In genomic region chr15:83082730-83083386, GRCh38 we compare ENCODE assay signal across 22 cellular contexts. TPM values are rescaled to one million over a fixed set of nuclear protein-coding genes. Genes with fewer than 3 reads are reported as not detected.
DNase-seq lines count a peak whose midpoint lies in the region; ATAC-seq, FAIRE-seq and TF ChIP-seq lines count a peak whose summit lies in the region.
"Had no signal": no experiment of that assay in that cellular context is flagged by ENCODE, and none has a peak within 500 bp of the region (broad histone marks: within the 10 kb centered on the region; RNA-seq: fewer than 3 reads in every experiment).

No MANE protein-coding gene starts in this region.

- H3K27me3 Mint-ChIP-seq in MCF 10A (ENCODE audit: insufficient read depth, unreplicated experiment), result peaks cover 50% of the 10 kb centered on the region

- H4K91ac ChIP-seq in neuronal stem cell (ENCODE audit: low read depth, low read length, poor library complexity), result no peak overlapping the region

- TF ChIP-seq POLR2A in K562 (conservative IDR thresholded peaks at IDR 0.05), result no peak
- TF ChIP-seq POLR2A in gastrocnemius medialis (IDR thresholded peaks at IDR 0.05), result no peak

- no peaks in the 10 kb centered on the region for H3K79me2 ChIP-seq in K562 (ENCODE audit: control insufficient read depth, insufficient read depth, low read length)

- no peaks in the 10 kb centered on the region for H3K36me3 ChIP-seq in K562 (ENCODE audit: control insufficient read depth, insufficient read depth, low read length)
- no peaks in the 10 kb centered on the region for H3K36me3 ChIP-seq in neuronal stem cell (replicated peaks in 1 of 2; ENCODE audit: control insufficient read depth in 2 of 2, insufficient read depth in 2 of 2, low read length in 2 of 2)
- H3K36me3 ChIP-seq in gastrocnemius medialis, result no peaks in the 10 kb centered on the region
- H3K36me3 ChIP-seq: BE2C had no signal

- in situ Hi-C loops in K562 (cut with MboI), result no loop called here
- in situ Hi-C loops in gastrocnemius medialis (cut with MboI; ENCODE audit: low sequenced_read_pairs in 4 of 4), result no loop called here
- in situ Hi-C loops in KBM-7 (cut with MboI; ENCODE audit: low pct_unique_long_range_greater_than_20kb, low sequenced_read_pairs), result no loop called here

- peak overlapping the region; percentile 17; the same call in 1 of the 2 replicates for H2AFZ ChIP-seq in K562 (ENCODE audit: low read depth, low read length)
- H2AFZ ChIP-seq in neuronal stem cell (ENCODE audit: low read length), result no peak overlapping the region

- H3K4me3 ChIP-seq in K562 (no peak overlapping the region), neuronal stem cell (ENCODE audit: low read length in 2 of 2) (no peak overlapping the region), gastrocnemius medialis (no peak overlapping the region)
- H3K4me3 ChIP-seq: GM12878 had no signal

- WGBS in K562 (ENCODE audit: insufficient coverage, low coverage, missing lambda C conversion rate), result 6% methylated on average over 5 of the region's 5 CpGs
- WGBS in neuronal stem cell (ENCODE audit: extremely low coverage in 2 of 2, insufficient read length in 2 of 2, insufficient replicate concordance in 1 of 2), 2 donors, result no CpG with 5 or more reads among the region's 5 CpGs

- no TSS peak for BruUV-seq in K562 (replicated peaks; lab: Mats Ljungman, UMichigan)
- no TSS peak for BruUV-seq in MCF 10A (replicated peaks; lab: Mats Ljungman, UMichigan)

- DNase-seq in K562 (ENCODE audit: extremely low read depth in 1 of 4, low spot score in 3 of 4), result peak in 2 of 4 experiments; percentile 37 to 47
- DNase-seq in neuronal stem cell (ENCODE audit: low spot score), result no peak
- DNase-seq in gastrocnemius medialis, result peak in 1 of 2 donors; percentile 78
- DNase-seq in MCF 10A (ENCODE audit: unreplicated experiment), result no peak
- no peak for DNase-seq in cerebellum (ENCODE audit: low spot score)
- no peak for DNase-seq in KBM-7
- DNase-seq: ACHN; BE2C; C1 segment of cervical spinal cord; CD4-positive, CD25-positive, alpha-beta regulatory T cell; CD8-positive, alpha-beta memory T cell; COR-L47; DMS 273 treated with DMSO at 0.1 percent for 48 hours; DMS53; DND-41; EL; HCEC 1CT had no signal

- H3K36me3 Mint-ChIP-seq in MCF 10A (ENCODE audit: insufficient read depth, unreplicated experiment), result no peaks in the 10 kb centered on the region
- H3K36me3 Mint-ChIP-seq: CD4-positive, CD25-positive, alpha-beta regulatory T cell; CD8-positive, alpha-beta memory T cell had no signal

- H3K4me2 ChIP-seq in K562 (ENCODE audit: insufficient read depth, low read length) (peak overlapping the region; percentile 43), neuronal stem cell (ENCODE audit: insufficient read depth, low read length, poor library complexity, severe bottlenecking) (no peak overlapping the region)

- H3K27me3 ChIP-seq in K562 (ENCODE audit: control insufficient read depth in 2 of 2, insufficient read depth in 2 of 2, low read length in 2 of 2), result peaks cover 2 to 8% of the 10 kb centered on the region in 2 experiments; a peak in 3 of 5 replicates
- peaks cover 0 to 11% (median 0%) of the 10 kb centered on the region in 3 experiments for H3K27me3 ChIP-seq in neuronal stem cell (ENCODE audit: control insufficient read depth in 3 of 3, insufficient read depth in 3 of 3, low read depth in 1 of 3, low read length in 3 of 3)
- H3K27me3 ChIP-seq in gastrocnemius medialis, result no peaks in the 10 kb centered on the region

- H3K9me3 ChIP-seq in K562 (replicated peaks; ENCODE audit: control insufficient read depth, insufficient read depth, low read depth, low read length), result no peaks in the 10 kb centered on the region
- no peaks in the 10 kb centered on the region for H3K9me3 ChIP-seq in neuronal stem cell (replicated peaks in 1 of 2; ENCODE audit: control insufficient read depth in 2 of 2, insufficient read depth in 1 of 2, low read depth in 1 of 2, low read length in 2 of 2)
- H3K9me3 ChIP-seq in gastrocnemius medialis, result no peaks in the 10 kb centered on the region
- H3K9me3 ChIP-seq: BE2C had no signal

- H2BK120ac ChIP-seq in neuronal stem cell (ENCODE audit: low read depth, low read length), result no peak overlapping the region

- no peak overlapping the region for H3K27ac ChIP-seq in K562 (ENCODE audit: extremely low read depth, low read depth, low read length)
- no peak overlapping the region for H3K27ac ChIP-seq in neuronal stem cell (replicated peaks; ENCODE audit: low read length)
- H3K27ac ChIP-seq in gastrocnemius medialis, result peak overlapping the region; percentile 68 to 83 (median 78)

- H2BK5ac ChIP-seq in neuronal stem cell (ENCODE audit: low read length), result peak overlapping the region; percentile 82

- no peak overlapping the region for H2BK12ac ChIP-seq in neuronal stem cell (ENCODE audit: low read length)

- H3K4me1 Mint-ChIP-seq in MCF 10A (ENCODE audit: insufficient read depth, unreplicated experiment), result no peaks in the 10 kb centered on the region
- H3K4me1 Mint-ChIP-seq: CD4-positive, CD25-positive, alpha-beta regulatory T cell had no signal

- no peak overlapping the region for H4K8ac ChIP-seq in neuronal stem cell (ENCODE audit: low read depth, low read length)

- H3K9me1 ChIP-seq in K562 (ENCODE audit: control insufficient read depth, insufficient read depth, low read length), result no peaks in the 10 kb centered on the region

- no peak overlapping the region for H3K23ac ChIP-seq in neuronal stem cell (ENCODE audit: low read depth, low read length, poor library complexity)

- no peak overlapping the region for H3K14ac ChIP-seq in neuronal stem cell (ENCODE audit: low read length)

- peaks cover 5 to 17% of the 10 kb centered on the region in 2 experiments for H3K4me1 ChIP-seq in K562 (replicated peaks in 1 of 2; ENCODE audit: control insufficient read depth in 2 of 2, insufficient read depth in 2 of 2, low read length in 2 of 2)
- no peaks in the 10 kb centered on the region for H3K4me1 ChIP-seq in neuronal stem cell (ENCODE audit: control insufficient read depth in 2 of 2, insufficient read depth in 1 of 2, low read depth in 1 of 2, low read length in 2 of 2)
- H3K4me1 ChIP-seq in gastrocnemius medialis, result peaks cover 20 to 38% of the 10 kb centered on the region in 2 donors
- H3K4me1 ChIP-seq: BE2C had no signal

- H2BK15ac ChIP-seq in neuronal stem cell (ENCODE audit: low read length), result no peak overlapping the region

- intact Hi-C loops in K562 (cut with micrococcal nuclease) (no loop called here), gastrocnemius medialis (cut with DNase I; ENCODE audit: low total_unique reads) (no loop called here), MCF 10A (cut with micrococcal nuclease) (no loop called here)

- ATAC-seq in K562 (peak; percentile 58), gastrocnemius medialis (peak; percentile 50 to 67)
- ATAC-seq: GM12878 had no signal

- no peaks in the 10 kb centered on the region for H3K79me1 ChIP-seq in neuronal stem cell (ENCODE audit: low read depth, low read length)

- H3K27ac Mint-ChIP-seq in MCF 10A (ENCODE audit: low read depth, unreplicated experiment), result no peak overlapping the region
- H3K27ac Mint-ChIP-seq: CD4-positive, CD25-positive, alpha-beta regulatory T cell; CD8-positive, alpha-beta memory T cell had no signal

- FAIRE-seq in K562 (lab: Jason Lieb, UNC), result no peak
- FAIRE-seq: A204.1, GM12878, H54 had no signal

- CTCF ChIA-PET in K562 (lab: Yijun Ruan, JAX; ENCODE audit: low intra/inter-chr PET ratio) (no interaction called here), MCF 10A (lab: Yijun Ruan, JAX) (interaction anchor here (0.7 kb wide), 1 partner anchor 12 kb away, joined by 3 read pairs; no protein-coding TSS in a partner anchor)

- H3K18ac ChIP-seq in neuronal stem cell (ENCODE audit: low read length), result no peak overlapping the region

- H3K9ac ChIP-seq in K562 (ENCODE audit: insufficient read depth in 1 of 2, low read depth in 2 of 2, low read length in 2 of 2) (peak overlapping the region in 1 of 2 experiments; percentile 72; a peak in 1 of 4 replicates), neuronal stem cell (ENCODE audit: low read depth, low read length, poor library complexity) (no peak overlapping the region)

- TF ChIP-seq RAD21 in K562 (CRISPR knock-in tag; conservative IDR thresholded peaks at IDR 0.05 in 1 of 2, IDR thresholded peaks at IDR 0.05 in 1 of 2), result no peak

- peak overlapping the region; percentile 63 for H2AK5ac ChIP-seq in neuronal stem cell (ENCODE audit: low read depth, low read length)

- H3K4ac ChIP-seq in neuronal stem cell (ENCODE audit: low read length), result no peak overlapping the region

- POLR2A ChIA-PET in K562 (lab: Yijun Ruan, JAX) (interaction anchor here (0.7 to 2.0 kb wide), 4 partner anchors 10 to 542 kb away, joined by 3 to 6 read pairs (median 3); no protein-coding TSS in a partner anchor), MCF 10A (lab: Yijun Ruan, JAX) (interaction anchor here (0.5 kb wide), 1 partner anchor 138 kb away, joined by 3 read pairs; no protein-coding TSS in a partner anchor)

- peak; percentile 38; the same call in 1 of the 2 replicates for TF ChIP-seq EP300 in K562 (IDR thresholded peaks at IDR 0.05; ENCODE audit: low read length)

- TF ChIP-seq CTCF in K562 (IDR thresholded peaks at IDR 0.05 in 2 of 3, conservative IDR thresholded peaks at IDR 0.05 in 1 of 3; ENCODE audit: insufficient read depth in 2 of 3, low read depth in 1 of 3, low read length in 3 of 3), result no peak
- no peak for TF ChIP-seq CTCF in gastrocnemius medialis (IDR thresholded peaks at IDR 0.05 in 4 of 5, conservative IDR thresholded peaks at IDR 0.05 in 1 of 5)
- TF ChIP-seq CTCF in MCF 10A (IDR thresholded peaks at IDR 0.05; ENCODE audit: unreplicated experiment), result no peak

- no peaks in the 10 kb centered on the region for H4K20me1 ChIP-seq in K562 (replicated peaks; ENCODE audit: control insufficient read depth, insufficient read depth, low read length)

- no peak overlapping the region for H3K4me3 Mint-ChIP-seq in MCF 10A (ENCODE audit: unreplicated experiment)
- H3K4me3 Mint-ChIP-seq: CD4-positive, CD25-positive, alpha-beta regulatory T cell; CD8-positive, alpha-beta memory T cell had no signal

- no peaks in the 10 kb centered on the region for H3K9me3 Mint-ChIP-seq in MCF 10A (ENCODE audit: unreplicated experiment)
- H3K9me3 Mint-ChIP-seq: CD8-positive, alpha-beta memory T cell had no signal

RNA-seq across cellular contexts. Expression of gene BTBD1, which starts 15.8 kb away (rescaled TPM):
- total RNA-seq in K562 (2011; cell fraction: chromatin; rRNA removed; ENCODE audit: low replicate concordance), result 36.3 and 67.9 TPM in 2 replicates
- 28.7 and 30.3 TPM in 2 replicates for total RNA-seq in K562 (2011; cell fraction: nucleolus; rRNA removed)
- total RNA-seq in K562 (2011; cell fraction: nucleoplasm; rRNA removed), result 50.4 and 78.1 TPM in 2 replicates
- 89.1 and 90.4 TPM in 2 replicates for total RNA-seq in K562 (2014; rRNA removed)
- 97.6 and 107 TPM in 2 replicates for total RNA-seq in K562 (2014; rRNA removed; fragmentation: Illumina TruSeq; extraction: Trizol)
- 87.4 and 93.4 TPM in 2 replicates for total RNA-seq in K562 (2015; rRNA removed; fragmentation: Illumina TruSeq; extraction: Trizol)
- total RNA-seq in K562 (2021), result 75.8 and 77.3 TPM in 2 replicates
- 91.7 and 106 TPM in 2 replicates for polyA plus RNA-seq in K562 (2011; rRNA removed)
- polyA plus RNA-seq in K562 (2011; cell fraction: cytosol; rRNA removed), result 42.8 and 47.8 TPM in 2 replicates
- polyA plus RNA-seq in K562 (2011; cell fraction: nucleus; rRNA removed), result 32.2 and 50.2 TPM in 2 replicates
- polyA plus RNA-seq in K562 (2012), result 58.8 and 59.6 TPM in 2 replicates
- polyA plus RNA-seq in K562 (2014; fragmentation: Illumina TruSeq; extraction: Trizol), result 89.5 and 94.1 TPM in 2 replicates
- 10 to 100 TPM; 19.4 to 27.2 TPM for polyA plus RNA-seq in K562 (2014; fragmentation: Nextera tagmentation; extraction: Ambion mirVana)
- 73.6 and 74.9 TPM in 2 replicates for polyA plus RNA-seq in K562 (2014; rRNA removed)
- polyA minus RNA-seq in K562 (2011; rRNA and poly(A)+ RNA removed), result 134 and 142 TPM in 2 replicates
- 66.7 and 84.5 TPM in 2 replicates for polyA minus RNA-seq in K562 (2011; cell fraction: cytosol; rRNA and poly(A)+ RNA removed)
- polyA minus RNA-seq in K562 (2011; cell fraction: nucleus; rRNA and poly(A)+ RNA removed), result 32.2 and 51.5 TPM in 2 replicates
- 23.3 TPM for polyA plus RNA-seq in neuronal stem cell (2013, experiment 1 of 2)
- polyA plus RNA-seq in neuronal stem cell (2013, experiment 2 of 2), result 23.8 TPM
- 100 to 1,000 TPM; 229 to 408 (median 342) TPM for total RNA-seq in gastrocnemius medialis
- total RNA-seq in MCF 10A (2022), result 42.7 and 57.0 TPM in 2 replicates
- total RNA-seq in cerebellum, result 70.5 TPM

RNA-seq across cellular contexts. Expression of gene TM6SF1, which starts 24.6 kb away (rescaled TPM):
- total RNA-seq in K562 (2011; cell fraction: chromatin; rRNA removed; ENCODE audit: low replicate concordance), result 3.2 and 5.4 TPM in 2 replicates
- 2.3 and 3.0 TPM in 2 replicates for total RNA-seq in K562 (2011; cell fraction: nucleolus; rRNA removed)
- 1.7 and 2.9 TPM in 2 replicates for total RNA-seq in K562 (2011; cell fraction: nucleoplasm; rRNA removed)
- total RNA-seq in K562 (2014; rRNA removed) (1.8 and 3.3 TPM in 2 replicates), K562 (2014; rRNA removed; fragmentation: Illumina TruSeq; extraction: Trizol) (4.4 and 4.6 TPM in 2 replicates), K562 (2015; rRNA removed; fragmentation: Illumina TruSeq; extraction: Trizol) (1.1 and 1.3 TPM in 2 replicates), K562 (2021) (2.7 and 4.1 TPM in 2 replicates), gastrocnemius medialis (10 to 100 TPM in 3 of 4 donors, 1 to 10 TPM in 1; 7.1 to 49.1 (median 13.7) TPM), MCF 10A (2022) (0.39 TPM in 1 of 2 replicates, not detected in the other), cerebellum (1.8 TPM)
- polyA plus RNA-seq in K562 (2011; rRNA removed) (1.0 and 6.1 TPM in 2 replicates), K562 (2014; fragmentation: Illumina TruSeq; extraction: Trizol) (3.5 and 4.4 TPM in 2 replicates), K562 (2014; fragmentation: Nextera tagmentation; extraction: Ambion mirVana) (1 to 10 TPM; 5.2 to 5.6 TPM), K562 (2014; rRNA removed) (2.9 and 4.5 TPM in 2 replicates)
- polyA plus RNA-seq in K562 (2011; cell fraction: cytosol; rRNA removed), result 0.34 and 2.9 TPM in 2 replicates
- polyA plus RNA-seq in K562 (2011; cell fraction: nucleus; rRNA removed), result 1.5 and 9.2 TPM in 2 replicates
- polyA plus RNA-seq in K562 (2012), result 2.7 and 34.9 TPM in 2 replicates
- polyA minus RNA-seq in K562 (2011; rRNA and poly(A)+ RNA removed), result 0.35 and 2.2 TPM in 2 replicates
- polyA minus RNA-seq in K562 (2011; cell fraction: cytosol; rRNA and poly(A)+ RNA removed), result 1.0 TPM in 1 of 2 replicates, not detected in the other
- polyA minus RNA-seq in K562 (2011; cell fraction: nucleus; rRNA and poly(A)+ RNA removed), result 0.54 and 4.1 TPM in 2 replicates
- 0.04 TPM for polyA plus RNA-seq in neuronal stem cell (2013, experiment 1 of 2)
- 0.03 TPM for polyA plus RNA-seq in neuronal stem cell (2013, experiment 2 of 2)
- total RNA-seq: G401, HT-29 had no signal

Comparison
In these comparisons a context has a peak if more than half of its experiments do, and no peak if none do; other contexts are left out.
1. H3K27ac ChIP-seq: peak in gastrocnemius medialis (4 of 4); none in K562 (single experiment) and neuronal stem cell (single experiment).